8 cellular contexts compared by ENCODE assay signal in the genomic region with DNA sequence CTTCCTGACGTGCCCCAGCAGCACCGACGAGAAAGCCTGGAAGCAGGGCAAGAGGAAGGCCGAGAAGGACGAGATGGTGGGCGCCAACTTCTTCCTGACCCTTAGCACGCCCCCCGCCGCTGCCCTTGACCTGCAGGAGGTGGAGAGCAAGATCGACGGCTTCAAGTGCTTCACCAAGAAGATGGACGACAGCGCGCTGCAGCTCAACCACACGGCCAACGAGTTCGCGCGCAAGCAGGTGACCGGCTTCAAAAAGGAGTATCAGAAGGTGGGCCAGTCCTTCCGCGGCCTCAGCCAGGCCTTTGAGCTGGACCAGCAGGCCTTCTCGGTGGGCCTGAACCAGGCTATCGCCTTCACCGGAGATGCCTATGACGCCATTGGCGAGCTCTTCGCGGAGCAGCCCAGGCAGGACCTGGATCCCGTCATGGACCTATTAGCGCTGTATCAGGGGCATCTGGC. TPM values are rescaled to one million over a fixed set of nuclear protein-coding genes. Genes with fewer than 3 reads are reported as not detected.
DNase-seq lines count a peak whose midpoint lies in the region; TF ChIP-seq lines count a peak whose summit lies in the region.

No MANE protein-coding gene starts in this region.

- H3K27ac Mint-ChIP-seq in activated T-helper 2 cell treated with anti-CD3 and anti-CD28 coated beads, Interferon-gamma antibody, Interleukin-2, Interleukin-4, amounts not matched to agents 10 μg/mL and 5 μg/mL and 100 μg/mL, durations not matched to agents 14 hours and 24 hours and 36 hours, result no peak overlapping the region

- no peaks in the 10 kb centered on the region for H3K9me3 ChIP-seq in hepatocyte (ENCODE audit: low read depth)
- H3K9me3 ChIP-seq in skeletal muscle satellite cell (replicated peaks; ENCODE audit: low read length), result no peaks in the 10 kb centered on the region

- peak overlapping the region; percentile 82 for H3K4me3 Mint-ChIP-seq in activated T-helper 2 cell treated with anti-CD3 and anti-CD28 coated beads, Interferon-gamma antibody, Interleukin-2, Interleukin-4, amounts not matched to agents 10 μg/mL and 5 μg/mL and 100 μg/mL, durations not matched to agents 14 hours and 24 hours and 36 hours (ENCODE audit: low read depth)

- H3K27me3 ChIP-seq in H7 (ENCODE audit: control insufficient read depth, insufficient read depth, low read length) (peaks cover 10% of the 10 kb centered on the region), hepatocyte (no peaks in the 10 kb centered on the region), skeletal muscle satellite cell (ENCODE audit: control insufficient read depth, insufficient read depth, low read length) (no peaks in the 10 kb centered on the region)

- H3K4me1 ChIP-seq in hepatocyte (ENCODE audit: insufficient read depth) (peaks cover 29% of the 10 kb centered on the region), skeletal muscle satellite cell (ENCODE audit: control insufficient read depth, insufficient read depth, low read length) (peaks cover 41% of the 10 kb centered on the region)

- no peaks in the 10 kb centered on the region for H3K9me3 Mint-ChIP-seq in activated T-helper 2 cell treated with anti-CD3 and anti-CD28 coated beads, Interferon-gamma antibody, Interleukin-2, Interleukin-4, amounts not matched to agents 10 μg/mL and 5 μg/mL and 100 μg/mL, durations not matched to agents 14 hours and 24 hours and 36 hours

- H3K36me3 Mint-ChIP-seq in activated T-helper 2 cell treated with anti-CD3 and anti-CD28 coated beads, Interferon-gamma antibody, Interleukin-2, Interleukin-4, amounts not matched to agents 10 μg/mL and 5 μg/mL and 100 μg/mL, durations not matched to agents 14 hours and 24 hours and 36 hours (ENCODE audit: low read depth), result peaks cover 36% of the 10 kb centered on the region

- peaks cover 63% of the 10 kb centered on the region for H3K79me2 ChIP-seq in hepatocyte

- H4K20me1 ChIP-seq in hepatocyte (ENCODE audit: insufficient read depth, poor library complexity, severe bottlenecking), result peaks cover 24% of the 10 kb centered on the region

- intact Hi-C loops in activated T-helper 2 cell treated with anti-CD3 and anti-CD28 coated beads, Interferon-gamma antibody, Interleukin-2, Interleukin-4, amounts not matched to agents 10 μg/mL and 5 μg/mL and 100 μg/mL, durations not matched to agents 14 hours and 24 hours and 36 hours (cut with micrococcal nuclease), result loop anchor here (2.0 to 10.0 kb wide), 2 partner anchors 208 to 226 kb away; a partner anchor contains a TSS

- H3K4me3 ChIP-seq in H7 (ENCODE audit: insufficient read depth, low read depth, low read length) (peak overlapping the region; percentile 92), hepatocyte (peak overlapping the region; percentile 41), skeletal muscle satellite cell (ENCODE audit: low read length) (peak overlapping the region; percentile 76)

- H3K9ac ChIP-seq in skeletal muscle satellite cell (ENCODE audit: low read depth, low read length), result peak overlapping the region; percentile 88

- no peaks in the 10 kb centered on the region for H3K9me2 ChIP-seq in hepatocyte (replicated peaks; ENCODE audit: insufficient read depth)

- TF ChIP-seq CTCF in hepatocyte (IDR thresholded peaks at IDR 0.05; ENCODE audit: poor library complexity), result no peak

- H3K27me3 Mint-ChIP-seq in activated T-helper 2 cell treated with anti-CD3 and anti-CD28 coated beads, Interferon-gamma antibody, Interleukin-2, Interleukin-4, amounts not matched to agents 10 μg/mL and 5 μg/mL and 100 μg/mL, durations not matched to agents 14 hours and 24 hours and 36 hours (ENCODE audit: low read depth), result peaks cover 20% of the 10 kb centered on the region

- H2AFZ ChIP-seq in hepatocyte, result no peak overlapping the region

- peaks cover 43% of the 10 kb centered on the region for H3K4me1 Mint-ChIP-seq in activated T-helper 2 cell treated with anti-CD3 and anti-CD28 coated beads, Interferon-gamma antibody, Interleukin-2, Interleukin-4, amounts not matched to agents 10 μg/mL and 5 μg/mL and 100 μg/mL, durations not matched to agents 14 hours and 24 hours and 36 hours (ENCODE audit: low read depth)

- peak overlapping the region; percentile 97 for H3K27ac ChIP-seq in hepatocyte

- H3K36me3 ChIP-seq in H7 (replicated peaks; ENCODE audit: control insufficient read depth, insufficient read depth, low read length), result no peaks in the 10 kb centered on the region; the same call in 1 of the 2 replicates
- no peaks in the 10 kb centered on the region for H3K36me3 ChIP-seq in hepatocyte (replicated peaks; ENCODE audit: insufficient read depth, low read depth)
- H3K36me3 ChIP-seq in skeletal muscle satellite cell (ENCODE audit: insufficient read depth, low read length), result no peaks in the 10 kb centered on the region

- WGBS in hepatocyte (ENCODE audit: low lambda C conversion rate, missing lambda C conversion rate), result 94% methylated on average over 31 of the region's 31 CpGs

- H3K4me2 ChIP-seq in hepatocyte (peak overlapping the region; percentile 78), skeletal muscle satellite cell (ENCODE audit: low read length) (peak overlapping the region; percentile 90)

- no peak for DNase-seq in H7
- DNase-seq in activated T-helper 2 cell treated with anti-CD3 and anti-CD28 coated beads, Interferon-gamma antibody, Interleukin-2, Interleukin-4, amounts not matched to agents 10 μg/mL and 5 μg/mL and 100 μg/mL, durations not matched to agents 14 hours and 24 hours and 36 hours (ENCODE audit: low spot score), result no peak
- no peak for DNase-seq in hepatocyte (ENCODE audit: low spot score)
- DNase-seq in AML-193 (lab: John Stamatoyannopoulos, UW), result no peak
- no peak for DNase-seq in NAMALWA (ENCODE audit: low spot score)
- no peak for DNase-seq in NCI-H345 (lab: John Stamatoyannopoulos, UW)
- no peak for DNase-seq in LoVo (ENCODE audit: low spot score)

RNA-seq across cellular contexts. Expression of a gene that starts 1.6 kb away (rescaled TPM):
- total RNA-seq in H7 (2014; rRNA removed; shearing (Covaris generic)), result 21.6 and 26.2 TPM in 2 replicates
- total RNA-seq in activated T-helper 2 cell treated with anti-CD3 and anti-CD28 coated beads, Interferon-gamma antibody, Interleukin-2, Interleukin-4, amounts not matched to agents 10 μg/mL and 5 μg/mL and 100 μg/mL, durations not matched to agents 14 hours and 24 hours and 36 hours, result 13.3 and 13.4 TPM in 2 replicates
- 28.6 and 33.0 TPM in 2 replicates for total RNA-seq in hepatocyte
- 5.6 and 6.5 TPM in 2 replicates for polyA plus RNA-seq in hepatocyte
- 18.3 and 25.1 TPM in 2 replicates for total RNA-seq in skeletal muscle satellite cell (2012; rRNA removed)

Comparison
In these comparisons a context has a peak if more than half of its experiments do, and no peak if none do; other contexts are left out.
1. H3K4me3 ChIP-seq: peak in every context shown above with its lines; median percentile 92 in H7; 76 in skeletal muscle satellite cell; 41 in hepatocyte.